Comparison of ENCODE assay signal across 2 cellular contexts in the genomic region with DNA sequence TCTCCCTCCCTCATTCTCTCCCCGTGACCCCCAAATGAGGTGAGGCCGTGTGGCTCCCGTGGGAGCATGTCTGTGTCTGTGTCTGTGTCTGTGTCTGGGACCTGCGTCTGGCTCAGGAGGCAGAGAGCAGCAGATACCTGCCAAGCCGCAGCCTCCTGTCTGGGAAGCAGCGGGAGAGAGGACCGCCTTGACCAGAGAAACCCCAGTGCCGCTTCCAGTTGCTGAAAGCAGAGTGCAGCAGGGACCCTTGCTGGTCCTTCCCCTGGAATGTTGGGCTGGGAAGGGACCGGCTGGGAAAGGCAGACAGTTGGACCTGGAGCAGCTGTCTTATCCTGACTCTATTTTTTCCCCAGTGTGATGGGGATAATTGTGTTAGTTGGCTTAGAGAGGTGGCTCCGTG.
TF ChIP-seq lines count a peak whose summit lies in the region.

No MANE protein-coding gene starts in this region.

TF ChIP-seq in SK-N-SH, 30 proteins besides CTCF, POLR2A, EP300 and RAD21:
- no peak for TF ChIP-seq CHD2 (IDR thresholded peaks at IDR 0.05; ENCODE audit: low read length, partially characterized antibody)
- TF ChIP-seq RCOR1 (IDR thresholded peaks at IDR 0.05; ENCODE audit: low read length), result no peak
- TF ChIP-seq TAF1 (IDR thresholded peaks at IDR 0.05; ENCODE audit: borderline replicate concordance, low read depth, low read length), result no peak
- no peak for TF ChIP-seq RXRA (IDR thresholded peaks at IDR 0.05; ENCODE audit: borderline replicate concordance, low read depth)
- no peak for TF ChIP-seq SIN3A (IDR thresholded peaks at IDR 0.05; ENCODE audit: borderline replicate concordance, low read depth, low read length)
- no peak for TF ChIP-seq FOXJ3 (CRISPR knock-in tag; IDR thresholded peaks at IDR 0.05)
- TF ChIP-seq ELF1 (IDR thresholded peaks at IDR 0.05), result no peak
- TF ChIP-seq FOSL2 (IDR thresholded peaks at IDR 0.05; ENCODE audit: borderline replicate concordance, low read depth), result no peak
- TF ChIP-seq SMC3 (IDR thresholded peaks at IDR 0.05; ENCODE audit: low read depth, low read length), result no peak
- TF ChIP-seq, protein P1, sequence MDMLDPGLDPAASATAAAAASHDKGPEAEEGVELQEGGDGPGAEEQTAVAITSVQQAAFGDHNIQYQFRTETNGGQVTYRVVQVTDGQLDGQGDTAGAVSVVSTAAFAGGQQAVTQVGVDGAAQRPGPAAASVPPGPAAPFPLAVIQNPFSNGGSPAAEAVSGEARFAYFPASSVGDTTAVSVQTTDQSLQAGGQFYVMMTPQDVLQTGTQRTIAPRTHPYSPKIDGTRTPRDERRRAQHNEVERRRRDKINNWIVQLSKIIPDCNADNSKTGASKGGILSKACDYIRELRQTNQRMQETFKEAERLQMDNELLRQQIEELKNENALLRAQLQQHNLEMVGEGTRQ (IDR thresholded peaks at IDR 0.05; ENCODE audit: borderline replicate concordance, low read depth, low read length), result no peak
- TF ChIP-seq POLR2AphosphoS5 (IDR thresholded peaks at IDR 0.05; ENCODE audit: low read depth, low read length), result no peak
TF ChIP-seq in SK-N-SH: peak in this region for 0.

TF ChIP-seq in neural cell, 6 proteins besides CTCF, POLR2A, EP300 and RAD21:
- TF ChIP-seq, protein P2, sequence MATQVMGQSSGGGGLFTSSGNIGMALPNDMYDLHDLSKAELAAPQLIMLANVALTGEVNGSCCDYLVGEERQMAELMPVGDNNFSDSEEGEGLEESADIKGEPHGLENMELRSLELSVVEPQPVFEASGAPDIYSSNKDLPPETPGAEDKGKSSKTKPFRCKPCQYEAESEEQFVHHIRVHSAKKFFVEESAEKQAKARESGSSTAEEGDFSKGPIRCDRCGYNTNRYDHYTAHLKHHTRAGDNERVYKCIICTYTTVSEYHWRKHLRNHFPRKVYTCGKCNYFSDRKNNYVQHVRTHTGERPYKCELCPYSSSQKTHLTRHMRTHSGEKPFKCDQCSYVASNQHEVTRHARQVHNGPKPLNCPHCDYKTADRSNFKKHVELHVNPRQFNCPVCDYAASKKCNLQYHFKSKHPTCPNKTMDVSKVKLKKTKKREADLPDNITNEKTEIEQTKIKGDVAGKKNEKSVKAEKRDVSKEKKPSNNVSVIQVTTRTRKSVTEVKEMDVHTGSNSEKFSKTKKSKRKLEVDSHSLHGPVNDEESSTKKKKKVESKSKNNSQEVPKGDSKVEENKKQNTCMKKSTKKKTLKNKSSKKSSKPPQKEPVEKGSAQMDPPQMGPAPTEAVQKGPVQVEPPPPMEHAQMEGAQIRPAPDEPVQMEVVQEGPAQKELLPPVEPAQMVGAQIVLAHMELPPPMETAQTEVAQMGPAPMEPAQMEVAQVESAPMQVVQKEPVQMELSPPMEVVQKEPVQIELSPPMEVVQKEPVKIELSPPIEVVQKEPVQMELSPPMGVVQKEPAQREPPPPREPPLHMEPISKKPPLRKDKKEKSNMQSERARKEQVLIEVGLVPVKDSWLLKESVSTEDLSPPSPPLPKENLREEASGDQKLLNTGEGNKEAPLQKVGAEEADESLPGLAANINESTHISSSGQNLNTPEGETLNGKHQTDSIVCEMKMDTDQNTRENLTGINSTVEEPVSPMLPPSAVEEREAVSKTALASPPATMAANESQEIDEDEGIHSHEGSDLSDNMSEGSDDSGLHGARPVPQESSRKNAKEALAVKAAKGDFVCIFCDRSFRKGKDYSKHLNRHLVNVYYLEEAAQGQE (IDR thresholded peaks at IDR 0.05; ENCODE audit: borderline replicate concordance), result no peak
- TF ChIP-seq SMC3 (conservative IDR thresholded peaks at IDR 0.05; ENCODE audit: poor library complexity), result no peak
- no peak for TF ChIP-seq MXI1 (conservative IDR thresholded peaks at IDR 0.05; ENCODE audit: poor library complexity, severe bottlenecking)
